Comparison of ENCODE assay signal across 8 cellular contexts in genomic region chr17:82065638-82066303, GRCh38. TPM values are rescaled to one million over a fixed set of nuclear protein-coding genes. Genes with fewer than 3 reads are reported as not detected.
DNase-seq lines count a peak whose midpoint lies in the region; TF ChIP-seq lines count a peak whose summit lies in the region.

Gene DUS1L, minus strand, starts transcription at chr17:82065804. Its CDS starts 745 bp downstream, at chr17:82065059.

- no peaks in the 10 kb centered on the region for H3K9me3 ChIP-seq in spleen

- POLR2A ChIA-PET in BJ (lab: Charles Lee) (no interaction called here), MCF 10A (lab: Yijun Ruan, JAX) (interaction anchor here (0.7 to 4.0 kb wide), 19 partner anchors 10 to 364 kb away, joined by 3 to 15 read pairs (median 4); partner anchors contain the start of genes CENPX, DCXR, FASN and GPS1)

- 10 to 35% (median 10%) methylated on average over 24 to 88 of the region's 88 CpGs for WGBS in spleen, 5 donors

- H3K27ac ChIP-seq in spleen: peak within 1 kb of the TSS; percentile 84 to 94 (median 90)

- peaks cover 7% of the 10 kb centered on the region for H3K36me3 Mint-ChIP-seq in MCF 10A (ENCODE audit: insufficient read depth, unreplicated experiment)

- no peaks in the 10 kb centered on the region for H3K27me3 Mint-ChIP-seq in MCF 10A (ENCODE audit: insufficient read depth, unreplicated experiment)

- no peak for TF ChIP-seq CTCF in BJ (IDR thresholded peaks at IDR 0.05; ENCODE audit: insufficient read depth, low read depth, low read length)
- TF ChIP-seq CTCF in MCF 10A (IDR thresholded peaks at IDR 0.05; ENCODE audit: unreplicated experiment): no peak
- no peak for TF ChIP-seq CTCF in spleen (IDR thresholded peaks at IDR 0.05 in 8 of 11, conservative IDR thresholded peaks at IDR 0.05 in 3 of 11)

- peaks cover 17 to 47% (median 34%) of the 10 kb centered on the region in 6 donors for H3K4me1 ChIP-seq in spleen

- H3K36me3 ChIP-seq in BJ (ENCODE audit: control insufficient read depth, insufficient read depth, low read length) (peaks cover 22% of the 10 kb centered on the region), spleen (peaks cover 0 to 34% (median 26%) of the 10 kb centered on the region in 6 donors)

- intact Hi-C loops in MCF 10A (cut with micrococcal nuclease) (no loop called here), spleen (cut with DNase I; ENCODE audit: low total_unique reads) (no loop called here)

- peak within 1 kb of the TSS; percentile 90 for H3K4me3 ChIP-seq in BJ (ENCODE audit: low read depth, low read length)
- H3K4me3 ChIP-seq in spleen: peak within 1 kb of the TSS; percentile 73 to 96 (median 91)

- TSS peak; percentile 88 for BruUV-seq in MCF 10A (replicated peaks; lab: Mats Ljungman, UMichigan)

- TF ChIP-seq POLR2A in GM19099 (IDR thresholded peaks at IDR 0.05; ENCODE audit: extremely low read depth, insufficient read length, low read depth) (peak; percentile 73), spleen (IDR thresholded peaks at IDR 0.05) (peak in 1 of 3 donors; percentile 98)

- no peaks in the 10 kb centered on the region for H3K4me1 Mint-ChIP-seq in MCF 10A (ENCODE audit: insufficient read depth, unreplicated experiment)

- H3K9me3 Mint-ChIP-seq in MCF 10A (ENCODE audit: unreplicated experiment): no peaks in the 10 kb centered on the region

- H3K27me3 ChIP-seq in BJ (ENCODE audit: control insufficient read depth, insufficient read depth, low read length) (no peaks in the 10 kb centered on the region), spleen (replicated peaks in 1 of 7) (no peaks in the 10 kb centered on the region)

- peak within 1 kb of the TSS; percentile 83 for H3K27ac Mint-ChIP-seq in MCF 10A (ENCODE audit: low read depth, unreplicated experiment)

- DNase-seq in BJ (ENCODE audit: low read depth): no peak
- DNase-seq in HuH-7.5 (ENCODE audit: low spot score): peak; percentile 72
- DNase-seq in UCSD-AML1 (lab: John Stamatoyannopoulos, UW; ENCODE audit: unreplicated experiment): peak; percentile 77
- DNase-seq in MCF 10A (ENCODE audit: unreplicated experiment): peak; percentile 45
- peak; percentile 93 for DNase-seq in iPS-NIHi7 (ENCODE audit: extremely low spot score)
- DNase-seq in spleen: peak; percentile 91
- DNase-seq in OCI-M2 (lab: John Stamatoyannopoulos, UW; ENCODE audit: unreplicated experiment): no peak

- peak within 1 kb of the TSS; percentile 70 for H3K4me3 Mint-ChIP-seq in MCF 10A (ENCODE audit: unreplicated experiment)

- CTCF ChIA-PET in BJ (lab: Yijun Ruan, JAX): interaction anchor here (0.6 to 1.0 kb wide), 2 partner anchors 13 to 35 kb away, joined by 3 to 4 read pairs; partner anchors contain the start of gene RAC3
- CTCF ChIA-PET in MCF 10A (lab: Yijun Ruan, JAX): interaction anchor here (1.0 to 1.4 kb wide), 2 partner anchors 30 to 106 kb away, joined by 3 to 4 read pairs; no protein-coding TSS in a partner anchor

RNA-seq across cellular contexts. Expression of gene DUS1L, which starts in this region (rescaled TPM):
- 22.1 and 47.6 TPM in 2 replicates for polyA plus RNA-seq in BJ (2011; rRNA removed)
- polyA minus RNA-seq in BJ (2011; rRNA and poly(A)+ RNA removed): 13.2 and 16.8 TPM in 2 replicates
- total RNA-seq in MCF 10A (2022): 116 and 123 TPM in 2 replicates
- 100 to 1,000 TPM in 3 of 7 donors, 10 to 100 TPM in 4; 76.4 to 114 (median 87.9) TPM for total RNA-seq in spleen
- polyA plus RNA-seq in spleen: 100 to 1,000 TPM; 130 to 174 (median 173) TPM

Comparison
In these comparisons a context has a peak if more than half of its experiments do, and no peak if none do; other contexts are left out.
1. DNase-seq: peak in HuH-7.5 (single experiment), UCSD-AML1 (single experiment), MCF 10A (single experiment), iPS-NIHi7 (single experiment) and spleen (single experiment); none in BJ (single experiment) and OCI-M2 (single experiment).